Comparison of ENCODE assay signal across 20 cellular contexts in genomic region chrX:113400193-113400704, GRCh38.
A peak's percentile ranks its signal among the peaks of the same experiment; 100 is the strongest.
DNase-seq lines count a peak whose midpoint lies in the region; ATAC-seq, FAIRE-seq and TF ChIP-seq lines count a peak whose summit lies in the region.
"Had no signal": no experiment of that assay in that cellular context is flagged by ENCODE, and none has a peak within 500 bp of the region (broad histone marks: within the 10 kb centered on the region; RNA-seq: fewer than 3 reads in every experiment).

No MANE protein-coding gene starts in this region.

- no peak for ATAC-seq in PC-3
- ATAC-seq in stimulated activated memory B cell treated with anti-CD40 and anti-IgM and Interleukin-4, amounts not matched to agents 10 μg/mL and 1 μg/mL and 100 μg/mL, for 72 hours, result no peak
- no peak for ATAC-seq in upper lobe of left lung (ENCODE audit: low FRiP score in 2 of 2)
- ATAC-seq in HG03039 (IDR thresholded peaks at IDR 0.05; ENCODE audit: unreplicated experiment), result no peak
- ATAC-seq: activated T-cell treated with anti-CD3 and anti-CD28 coated beads, Interleukin-2, amount 50 U/mL, for 4 hours; gastroesophageal sphincter; lower lobe of right lung had no signal

- H2BK5ac ChIP-seq in mesendoderm (ENCODE audit: low read length), result no peak overlapping the region

- H3K4ac ChIP-seq in mesendoderm (ENCODE audit: low read depth, low read length), result no peak overlapping the region

- 71 to 75% methylated on average over 2 of the region's 2 CpGs for WGBS in GM23248 (ENCODE audit: low coverage in 1 of 2, low lambda C conversion rate in 2 of 2, missing lambda C conversion rate in 2 of 2), 2 experiments
- no CpG with 5 or more reads among the region's 2 CpGs for WGBS in mesendoderm (ENCODE audit: extremely low coverage, insufficient coverage, low lambda C conversion rate)
- WGBS in upper lobe of left lung, 2 donors, result 62 to 80% methylated on average over 2 of the region's 2 CpGs

- no peaks in the 10 kb centered on the region for H3K36me3 ChIP-seq in GM23248 (ENCODE audit: low read depth)
- H3K36me3 ChIP-seq in PC-3 (ENCODE audit: low read depth, low read length), result no peaks in the 10 kb centered on the region
- no peaks in the 10 kb centered on the region for H3K36me3 ChIP-seq in endothelial cell of umbilical vein (ENCODE audit: control insufficient read depth in 2 of 2, extremely low read depth in 1 of 2, insufficient read depth in 2 of 2, low read length in 2 of 2)
- no peaks in the 10 kb centered on the region for H3K36me3 ChIP-seq in mesendoderm (ENCODE audit: control insufficient read depth, insufficient read depth, low read length)
- H3K36me3 ChIP-seq in upper lobe of left lung, result no peaks in the 10 kb centered on the region
- H3K36me3 ChIP-seq: gastroesophageal sphincter, lower lobe of right lung had no signal

- H4K5ac ChIP-seq in mesendoderm (ENCODE audit: low read length), result no peak overlapping the region

- no peaks in the 10 kb centered on the region for H3K79me2 ChIP-seq in GM23248 (ENCODE audit: insufficient read depth)
- no peaks in the 10 kb centered on the region for H3K79me2 ChIP-seq in PC-3 (ENCODE audit: low read length)
- H3K79me2 ChIP-seq in endothelial cell of umbilical vein (ENCODE audit: control insufficient read depth, insufficient read depth, low read length), result no peaks in the 10 kb centered on the region
- no peaks in the 10 kb centered on the region for H3K79me2 ChIP-seq in mesendoderm (ENCODE audit: control insufficient read depth, insufficient read depth, low read length)

- in situ Hi-C loops in GM23248 (cut with MboI), result no loop called here

- H2BK15ac ChIP-seq in mesendoderm (replicated peaks; ENCODE audit: low read depth), result no peak overlapping the region

- no peaks in the 10 kb centered on the region for H3K36me3 Mint-ChIP-seq in stimulated activated memory B cell treated with anti-CD40 and anti-IgM and Interleukin-4, amounts not matched to agents 10 μg/mL and 1 μg/mL and 100 μg/mL, for 72 hours

- no peak overlapping the region for H3K27ac Mint-ChIP-seq in stimulated activated memory B cell treated with anti-CD40 and anti-IgM and Interleukin-4, amounts not matched to agents 10 μg/mL and 1 μg/mL and 100 μg/mL, for 72 hours
- H3K27ac Mint-ChIP-seq: T-helper 1 cell treated with Interleukin-12 subunit alpha and Interleukin-12 subunit beta and Interleukin-4 antibody, amounts not matched to agents 30 μg/mL and 1 μg/mL, for 36 hours had no signal

- H3K27me3 ChIP-seq in GM23248 (replicated peaks; ENCODE audit: insufficient read depth) (no peaks in the 10 kb centered on the region), PC-3 (ENCODE audit: low read length) (no peaks in the 10 kb centered on the region), endothelial cell of umbilical vein (ENCODE audit: control insufficient read depth in 2 of 2, insufficient read depth in 2 of 2, low read length in 2 of 2) (no peaks in the 10 kb centered on the region), mesendoderm (ENCODE audit: insufficient read depth, low read length, poor library complexity) (no peaks in the 10 kb centered on the region), upper lobe of left lung (no peaks in the 10 kb centered on the region)
- H3K27me3 ChIP-seq: gastroesophageal sphincter had no signal

- H3K9me3 ChIP-seq in GM23248 (ENCODE audit: low read depth) (no peaks in the 10 kb centered on the region), PC-3 (ENCODE audit: low read length) (no peaks in the 10 kb centered on the region), endothelial cell of umbilical vein (replicated peaks; ENCODE audit: control insufficient read depth, insufficient read depth, low read length) (no peaks in the 10 kb centered on the region), upper lobe of left lung (peaks cover 0 to 8% (median 0%) of the 10 kb centered on the region in 4 donors)
- H3K9me3 ChIP-seq: gastroesophageal sphincter, lower lobe of right lung had no signal

- H3K4me3 Mint-ChIP-seq in stimulated activated memory B cell treated with anti-CD40 and anti-IgM and Interleukin-4, amounts not matched to agents 10 μg/mL and 1 μg/mL and 100 μg/mL, for 72 hours, result no peak overlapping the region
- H3K4me3 Mint-ChIP-seq: activated T-cell treated with anti-CD3 and anti-CD28 coated beads, Interleukin-2, amount 50 U/mL, for 4 hours; neural crest cell; T-helper 1 cell treated with Interleukin-12 subunit alpha and Interleukin-12 subunit beta and Interleukin-4 antibody, amounts not matched to agents 30 μg/mL and 1 μg/mL, for 36 hours had no signal

- no peaks in the 10 kb centered on the region for H3K4me1 Mint-ChIP-seq in stimulated activated memory B cell treated with anti-CD40 and anti-IgM and Interleukin-4, amounts not matched to agents 10 μg/mL and 1 μg/mL and 100 μg/mL, for 72 hours

- no peak for FAIRE-seq in endothelial cell of umbilical vein (lab: Jason Lieb, UNC)
- FAIRE-seq: GM18507, small intestine had no signal

- H4K8ac ChIP-seq in mesendoderm (ENCODE audit: low read depth, low read length), result no peak overlapping the region

- H3K4me3 ChIP-seq in GM23248, result peak overlapping the region; percentile 38; the same call in 1 of the 2 replicates
- no peak overlapping the region for H3K4me3 ChIP-seq in PC-3 (ENCODE audit: low read length)
- H3K4me3 ChIP-seq in endothelial cell of umbilical vein (replicated peaks in 1 of 3; ENCODE audit: insufficient read depth in 1 of 3, low read depth in 1 of 3, low read length in 3 of 3), result peak overlapping the region in 1 of 3 experiments; percentile 5
- no peak overlapping the region for H3K4me3 ChIP-seq in mesendoderm (ENCODE audit: low read length)
- no peak overlapping the region for H3K4me3 ChIP-seq in upper lobe of left lung
- H3K4me3 ChIP-seq: gastroesophageal sphincter, lower lobe of right lung had no signal

- no peak overlapping the region for H3K18ac ChIP-seq in mesendoderm (ENCODE audit: low read length)

- H3K56ac ChIP-seq in mesendoderm (ENCODE audit: low read length), result no peak overlapping the region

- H3K4me2 ChIP-seq in GM23248 (ENCODE audit: unreplicated experiment) (peak overlapping the region; percentile 71), PC-3 (ENCODE audit: low read length) (no peak overlapping the region), endothelial cell of umbilical vein (ENCODE audit: insufficient read depth, low read length) (peak overlapping the region; percentile 81), mesendoderm (ENCODE audit: low read length) (no peak overlapping the region)

- H3F3A ChIP-seq in GM23248 (ENCODE audit: insufficient read depth), result peaks cover 12% of the 10 kb centered on the region; the same call in 1 of the 2 replicates
- no peaks in the 10 kb centered on the region for H3F3A ChIP-seq in PC-3 (ENCODE audit: low read length, unreplicated experiment)

- H3K9me2 ChIP-seq in GM23248 (ENCODE audit: insufficient read depth) (no peaks in the 10 kb centered on the region), PC-3 (replicated peaks; ENCODE audit: low read length) (no peaks in the 10 kb centered on the region)

- H3K27ac ChIP-seq in GM23248 (no peak overlapping the region), PC-3 (ENCODE audit: low read length) (no peak overlapping the region), endothelial cell of umbilical vein (ENCODE audit: insufficient read depth, low read depth, low read length) (peak overlapping the region; percentile 93), mesendoderm (ENCODE audit: low read depth, low read length) (peak overlapping the region; percentile 57), upper lobe of left lung (no peak overlapping the region)
- H3K27ac ChIP-seq: gastroesophageal sphincter, lower lobe of right lung had no signal

- H3K9ac ChIP-seq in GM23248, result no peak overlapping the region
- H3K9ac ChIP-seq in PC-3 (ENCODE audit: low read length), result no peak overlapping the region
- H3K9ac ChIP-seq in endothelial cell of umbilical vein (replicated peaks; ENCODE audit: extremely low read depth, insufficient read depth, low read length), result peak overlapping the region; percentile 54
- no peak overlapping the region for H3K9ac ChIP-seq in mesendoderm (ENCODE audit: low read length)

- intact Hi-C loops in PC-3 (cut with micrococcal nuclease) (no loop called here), endothelial cell of umbilical vein (cut with micrococcal nuclease) (loop anchor here (1.0 kb wide), 2 partner anchors 16 to 113 kb away; no protein-coding TSS in a partner anchor)

- H2AFZ ChIP-seq in GM23248, result no peak overlapping the region
- H2AFZ ChIP-seq in PC-3 (ENCODE audit: low read length), result no peak overlapping the region
- H2AFZ ChIP-seq in endothelial cell of umbilical vein (ENCODE audit: low read depth, low read length), result peak overlapping the region; percentile 13

- H3K27me3 Mint-ChIP-seq in stimulated activated memory B cell treated with anti-CD40 and anti-IgM and Interleukin-4, amounts not matched to agents 10 μg/mL and 1 μg/mL and 100 μg/mL, for 72 hours, result no peaks in the 10 kb centered on the region

- no peaks in the 10 kb centered on the region for H3K9me1 ChIP-seq in endothelial cell of umbilical vein (replicated peaks; ENCODE audit: control insufficient read depth, extremely low read depth, insufficient read depth, low read length)

- TF ChIP-seq CTCF in PC-3 (conservative IDR thresholded peaks at IDR 0.05; ENCODE audit: low read depth, low read length) (no peak), endothelial cell of umbilical vein (IDR thresholded peaks at IDR 0.05; ENCODE audit: extremely low read depth in 1 of 2, insufficient read depth in 1 of 2, low read depth in 1 of 2, low read length in 2 of 2) (no peak), upper lobe of left lung (IDR thresholded peaks at IDR 0.05) (no peak)

- TF ChIP-seq POLR2A in endothelial cell of umbilical vein (IDR thresholded peaks at IDR 0.05; ENCODE audit: low read depth, low read length) (no peak), upper lobe of left lung (IDR thresholded peaks at IDR 0.05) (no peak)

- POLR2A ChIA-PET in PC-3 (lab: Charles Lee; ENCODE audit: unreplicated experiment), result no interaction called here
- POLR2A ChIA-PET in endothelial cell of umbilical vein (lab: Charles Lee), result interaction anchor here (1.1 to 1.3 kb wide), 2 partner anchors 16 to 113 kb away, joined by 3 read pairs; no protein-coding TSS in a partner anchor

- CTCF ChIA-PET in PC-3 (lab: Charles Lee), result no interaction called here
- CTCF ChIA-PET in endothelial cell of umbilical vein (lab: Charles Lee), result interaction anchor here (0.8 to 1.9 kb wide), 3 partner anchors 16 to 341 kb away, joined by 3 to 10 read pairs (median 3); no protein-coding TSS in a partner anchor

- H3K79me1 ChIP-seq in mesendoderm (ENCODE audit: low read length), result no peaks in the 10 kb centered on the region

- TF ChIP-seq EP300 in upper lobe of left lung (IDR thresholded peaks at IDR 0.05), result no peak

- dilution Hi-C loops in endothelial cell of umbilical vein (cut with MboI; ENCODE audit: extremely low pct_ligation_motif_present, low sequenced_read_pairs), result no loop called here

- no peak overlapping the region for H2BK120ac ChIP-seq in mesendoderm (ENCODE audit: low read depth, low read length)

- BruUV-seq in PC-3 (replicated peaks; lab: Mats Ljungman, UMichigan), result no TSS peak
- BruUV-seq in endothelial cell of umbilical vein (replicated peaks; lab: Mats Ljungman, UMichigan), result no TSS peak

- H2AK5ac ChIP-seq in mesendoderm (ENCODE audit: low read length), result no peak overlapping the region

- peaks cover 21% of the 10 kb centered on the region for H3K4me1 ChIP-seq in GM23248 (ENCODE audit: insufficient read depth)
- no peaks in the 10 kb centered on the region for H3K4me1 ChIP-seq in PC-3 (ENCODE audit: insufficient read depth, low read length)
- H3K4me1 ChIP-seq in endothelial cell of umbilical vein (ENCODE audit: control insufficient read depth, extremely low read depth, insufficient read depth, low read length), result peaks cover 27% of the 10 kb centered on the region
- H3K4me1 ChIP-seq in mesendoderm (ENCODE audit: control insufficient read depth, low read depth, low read length), result no peaks in the 10 kb centered on the region
- H3K4me1 ChIP-seq in upper lobe of left lung, result no peaks in the 10 kb centered on the region
- H3K4me1 ChIP-seq: gastroesophageal sphincter, lower lobe of right lung had no signal

- H3K23ac ChIP-seq in mesendoderm (ENCODE audit: low read length), result no peak overlapping the region

- peaks cover 5% of the 10 kb centered on the region for H3K9me3 Mint-ChIP-seq in stimulated activated memory B cell treated with anti-CD40 and anti-IgM and Interleukin-4, amounts not matched to agents 10 μg/mL and 1 μg/mL and 100 μg/mL, for 72 hours
- H3K9me3 Mint-ChIP-seq: T-helper 1 cell treated with Interleukin-12 subunit alpha and Interleukin-12 subunit beta and Interleukin-4 antibody, amounts not matched to agents 30 μg/mL and 1 μg/mL, for 36 hours had no signal

- peak; percentile 24 for DNase-seq in GM23248
- peak; percentile 6 for DNase-seq in PC-3
- DNase-seq in endothelial cell of umbilical vein (ENCODE audit: low read depth, low spot score), result peak; percentile 73
- DNase-seq in mesendoderm, result peak; percentile 76
- DNase-seq in NCI-H774 (lab: John Stamatoyannopoulos, UW), result no peak
- no peak for DNase-seq in upper lobe of left lung
- DNase-seq: activated CD4-positive, alpha-beta T cell treated with anti-CD3 and anti-CD28 coated beads for 48 hours; activated T-cell treated with anti-CD3 and anti-CD28 coated beads, Interleukin-2, amount 50 U/mL, for 4 hours; amygdala; C1 segment of cervical spinal cord; lower lobe of right lung; NCI-H1417; NCI-H510A; small intestine had no signal

- H4K20me1 ChIP-seq in GM23248 (ENCODE audit: insufficient read depth) (no peaks in the 10 kb centered on the region), PC-3 (ENCODE audit: low read length) (no peaks in the 10 kb centered on the region), endothelial cell of umbilical vein (replicated peaks; ENCODE audit: control insufficient read depth, extremely low read depth, insufficient read depth, low read length) (no peaks in the 10 kb centered on the region)

Comparison
In these comparisons a context has a peak if more than half of its experiments do, and no peak if none do; other contexts are left out.
1. DNase-seq: peak in GM23248 (single experiment), PC-3 (single experiment), endothelial cell of umbilical vein (single experiment) and mesendoderm (single experiment); none in NCI-H774 (single experiment) and upper lobe of left lung (0 of 2).
2. H3K27ac ChIP-seq: peak in endothelial cell of umbilical vein (single experiment) and mesendoderm (single experiment); none in GM23248 (single experiment), PC-3 (single experiment) and upper lobe of left lung (0 of 4).
3. H3K4me2 ChIP-seq: peak in GM23248 (single experiment) and endothelial cell of umbilical vein (single experiment); none in PC-3 (single experiment) and mesendoderm (single experiment).